Comparison of ENCODE assay signal across 8 cellular contexts in genomic region chr11:72239296-72239848, GRCh38. TPM values are rescaled to one million over a fixed set of nuclear protein-coding genes. Genes with fewer than 3 reads are reported as not detected.
A peak's percentile ranks its signal among the peaks of the same experiment; 100 is the strongest.
DNase-seq lines count a peak whose midpoint lies in the region; ATAC-seq, FAIRE-seq and TF ChIP-seq lines count a peak whose summit lies in the region.

No MANE protein-coding gene starts in this region.

- H3K27ac Mint-ChIP-seq in activated CD4-positive, alpha-beta T cell treated with anti-CD3 and anti-CD28 coated beads for 36 hours: no peak overlapping the region
- no peak overlapping the region for H3K27ac Mint-ChIP-seq in naive B cell

- peaks cover 6 to 24% (median 16%) of the 10 kb centered on the region in 4 experiments; a peak in 6 of 8 replicates for H3K36me3 ChIP-seq in H1 (ENCODE audit: control insufficient read depth in 2 of 4, insufficient read depth in 4 of 4, low read length in 3 of 4)

- H3K23me2 ChIP-seq in H1 (ENCODE audit: low read depth, low read length): peaks cover 13% of the 10 kb centered on the region; the same call in 1 of the 2 replicates

- peaks cover 8 to 11% of the 10 kb centered on the region in 2 experiments for H4K20me1 ChIP-seq in H1 (replicated peaks in 1 of 2; ENCODE audit: control insufficient read depth in 1 of 2, insufficient read depth in 2 of 2, low read length in 2 of 2)

- peak; percentile 2 for ATAC-seq in activated CD4-positive, alpha-beta T cell treated with anti-CD3 and anti-CD28 coated beads for 36 hours
- no peak for ATAC-seq in naive B cell (ENCODE audit: low read depth in 2 of 2)
- no peak for ATAC-seq in HG02678 (IDR thresholded peaks at IDR 0.05; ENCODE audit: unreplicated experiment)

- DNase-seq in activated CD4-positive, alpha-beta T cell treated with anti-CD3 and anti-CD28 coated beads for 36 hours: no peak
- DNase-seq in activated CD4-positive, alpha-beta T cell treated with anti-CD3 and anti-CD28 coated beads for 48 hours: no peak
- DNase-seq in NOMO-1 treated with DMSO at 0.1 percent for 48 hours (lab: John Stamatoyannopoulos, UW; ENCODE audit: unreplicated experiment) (peak; percentile 29), H1 (ENCODE audit: low read depth in 1 of 2, low spot score in 2 of 2) (peak in 1 of 2 experiments; percentile 64), naive B cell (no peak), mesenteric fat pad (ENCODE audit: low spot score) (no peak), inferior parietal cortex (ENCODE audit: extremely low spot score) (no peak)

- intact Hi-C loops in activated CD4-positive, alpha-beta T cell treated with anti-CD3 and anti-CD28 coated beads for 36 hours (cut with DNase I, micrococcal nuclease): no loop called here

- H2BK12ac ChIP-seq in H1 (ENCODE audit: low read depth, low read length): no peak overlapping the region

- no peak overlapping the region for H3K4ac ChIP-seq in H1 (replicated peaks; ENCODE audit: insufficient read length, low read depth, low read length)

- peaks cover 45 to 59% (median 55%) of the 10 kb centered on the region in 4 experiments for H3K27me3 ChIP-seq in H1 (replicated peaks in 1 of 4; ENCODE audit: control insufficient read depth in 3 of 4, extremely low read depth in 1 of 4, insufficient read depth in 3 of 4, low read length in 3 of 4)

- peaks cover 3 to 29% (median 23%) of the 10 kb centered on the region in 4 experiments for H3K4me1 ChIP-seq in H1 (replicated peaks in 1 of 4; ENCODE audit: control insufficient read depth in 3 of 4, insufficient read depth in 4 of 4, low read length in 3 of 4)

- H3K4me1 Mint-ChIP-seq in activated CD4-positive, alpha-beta T cell treated with anti-CD3 and anti-CD28 coated beads for 36 hours: peaks cover 16% of the 10 kb centered on the region
- H3K4me1 Mint-ChIP-seq in naive B cell: peaks cover 39 to 44% (median 39%) of the 10 kb centered on the region in 3 donors

- no peaks in the 10 kb centered on the region for H3K79me1 ChIP-seq in H1 (ENCODE audit: low read depth, low read length)

- CTCF ChIA-PET in activated CD4-positive, alpha-beta T cell treated with anti-CD3 and anti-CD28 coated beads for 36 hours (lab: Charles Lee): interaction anchor here (2.3 kb wide), 1 partner anchor 17 kb away, joined by 8 read pairs; no protein-coding TSS in a partner anchor
- CTCF ChIA-PET in H1 (lab: Charles Lee; ENCODE audit: partially characterized antibody): interaction anchor here (1.2 to 2.4 kb wide), 2 partner anchors 56 to 191 kb away, joined by 7 to 20 read pairs; no protein-coding TSS in a partner anchor

- peak overlapping the region; percentile 27 to 60 (median 38); a peak in 6 of 8 replicates for H3K4me3 ChIP-seq in H1 (ENCODE audit: extremely low read depth in 1 of 4, insufficient read depth in 2 of 4, low read depth in 3 of 4, low read length in 4 of 4)

- no peak for TF ChIP-seq EP300 in H1 (IDR thresholded peaks at IDR 0.05; ENCODE audit: borderline replicate concordance in 1 of 2, low read depth in 2 of 2, low read length in 2 of 2)

- H3K56ac ChIP-seq in H1 (replicated peaks; ENCODE audit: insufficient read length, low read depth, low read length): no peak overlapping the region

- POLR2A ChIA-PET in activated CD4-positive, alpha-beta T cell treated with anti-CD3 and anti-CD28 coated beads for 36 hours (lab: Charles Lee): no interaction called here
- POLR2A ChIA-PET in H1 (lab: Charles Lee; ENCODE audit: partially characterized antibody): interaction anchor here (0.6 to 7.7 kb wide), 4 partner anchors 14 to 232 kb away, joined by 3 to 160 read pairs (median 3); partner anchors contain the start of gene INPPL1

- no peak overlapping the region for H2BK5ac ChIP-seq in H1 (ENCODE audit: low read depth, low read length)

- 0 out of 7 replicates have a peak overlapping the region, but pooled peaks of 1 of the 4 experiments have one; percentile 6 for H3K9ac ChIP-seq in H1 (replicated peaks in 1 of 4; ENCODE audit: extremely low read depth in 1 of 4, low read depth in 3 of 4, low read length in 3 of 4)

- H4K8ac ChIP-seq in H1 (ENCODE audit: extremely low read depth, insufficient read depth, low read length): no peak overlapping the region

- no peaks in the 10 kb centered on the region for H3K9me3 Mint-ChIP-seq in activated CD4-positive, alpha-beta T cell treated with anti-CD3 and anti-CD28 coated beads for 36 hours (ENCODE audit: low read depth)
- H3K9me3 Mint-ChIP-seq in naive B cell: peaks cover 0 to 10% (median 2%) of the 10 kb centered on the region in 7 donors

- no peak for TF ChIP-seq POLR2A in H1 (IDR thresholded peaks at IDR 0.05; ENCODE audit: control extremely low read depth in 1 of 2, low read depth in 2 of 2, low read length in 2 of 2)

- peaks cover 2% of the 10 kb centered on the region for H3K36me3 Mint-ChIP-seq in activated CD4-positive, alpha-beta T cell treated with anti-CD3 and anti-CD28 coated beads for 36 hours (ENCODE audit: low read depth)
- peaks cover 0 to 17% of the 10 kb centered on the region in 2 donors for H3K36me3 Mint-ChIP-seq in naive B cell

- TF ChIP-seq RAD21 in H1 (IDR thresholded peaks at IDR 0.05 in 1 of 2, conservative IDR thresholded peaks at IDR 0.05 in 1 of 2; ENCODE audit: low read depth in 2 of 2, low read length in 2 of 2): no peak

- TF ChIP-seq CTCF in H1 (IDR thresholded peaks at IDR 0.05; ENCODE audit: control extremely low read depth in 1 of 3, insufficient read depth in 1 of 3, low read depth in 1 of 3, low read length in 3 of 3): no peak

- no peak overlapping the region for H3K27ac ChIP-seq in H1 (ENCODE audit: low read depth, low read length)

- H2BK15ac ChIP-seq in H1 (ENCODE audit: low read length): no peak overlapping the region

- WGBS in H1 (ENCODE audit: extremely low coverage in 1 of 2, insufficient coverage in 1 of 2, insufficient read length in 1 of 2, insufficient replicate concordance in 2 of 2, low coverage in 1 of 2, low lambda C conversion rate in 2 of 2, missing lambda C conversion rate in 1 of 2), 2 experiments: 12% methylated on average over 15 of the region's 27 CpGs; no CpG with 5 or more reads in 1 of the 2 experiments

- no peak for FAIRE-seq in H1 (lab: Jason Lieb, UNC)

- no peak overlapping the region for H4K5ac ChIP-seq in H1 (ENCODE audit: insufficient read length, low read depth, low read length)

- no peak overlapping the region for H2AFZ ChIP-seq in H1 (ENCODE audit: low read length)

- H3K9me3 ChIP-seq in H1 (ENCODE audit: insufficient read depth in 2 of 2, low read depth in 1 of 2, low read length in 1 of 2): no peaks in the 10 kb centered on the region; a peak in 1 of 4 replicates

- H3K23ac ChIP-seq in H1 (ENCODE audit: insufficient read length): no peak overlapping the region

- no peak overlapping the region for H3K4me3 Mint-ChIP-seq in activated CD4-positive, alpha-beta T cell treated with anti-CD3 and anti-CD28 coated beads for 36 hours
- H3K4me3 Mint-ChIP-seq in naive B cell: peak overlapping the region in 6 of 8 donors; percentile 45 to 88 (median 74)

- H2AK5ac ChIP-seq in H1 (ENCODE audit: low read depth, low read length): no peak overlapping the region

- H2BK120ac ChIP-seq in H1 (replicated peaks; ENCODE audit: low read depth, low read length): no peak overlapping the region

- H2BK20ac ChIP-seq in H1 (ENCODE audit: low read length): no peak overlapping the region

- peak overlapping the region; percentile 71 for H3K18ac ChIP-seq in H1 (ENCODE audit: extremely low read depth, low read length)

- H3K14ac ChIP-seq in H1 (ENCODE audit: insufficient read length): no peak overlapping the region

- H3K79me2 ChIP-seq in H1 (ENCODE audit: control insufficient read depth in 1 of 2, insufficient read depth in 2 of 2, low read length in 2 of 2): no peaks in the 10 kb centered on the region

- H3K4me2 ChIP-seq in H1 (ENCODE audit: insufficient read depth in 1 of 2, low read depth in 2 of 2, low read length in 2 of 2): peak overlapping the region; percentile 87 to 90

- H4K91ac ChIP-seq in H1 (replicated peaks; ENCODE audit: insufficient read length, low read length): no peak overlapping the region

- peaks cover 37% of the 10 kb centered on the region for H3K27me3 Mint-ChIP-seq in activated CD4-positive, alpha-beta T cell treated with anti-CD3 and anti-CD28 coated beads for 36 hours
- peaks cover 30 to 46% (median 45%) of the 10 kb centered on the region in 3 donors for H3K27me3 Mint-ChIP-seq in naive B cell

RNA-seq across cellular contexts. Expression of gene PHOX2A, which starts 4.6 kb away (rescaled TPM):
- total RNA-seq in activated CD4-positive, alpha-beta T cell treated with anti-CD3 and anti-CD28 coated beads for 36 hours: not detected
- total RNA-seq in H1 (2021; fragmentation: NEBNext Ultra II Directional; extraction: Animal tissue kit (Norgen Biotek cat#: 25700)): 0.19 TPM in 1 of 2 replicates, not detected in the other
- polyA plus RNA-seq in H1 (2011; rRNA removed): 0.67 and 0.94 TPM in 2 replicates
- polyA plus RNA-seq in H1 (2011; cell fraction: cytosol; rRNA removed): 0.21 TPM
- polyA plus RNA-seq in H1 (2011; cell fraction: nucleus; rRNA removed): 0.43 TPM
- 0.36 to 0.66 TPM (median 0.64 TPM) in 3 of 4 replicates, not detected in the other for polyA plus RNA-seq in H1 (2012, experiment 1 of 2)
- 0.46 TPM for polyA plus RNA-seq in H1 (2012, experiment 2 of 2)
- 0.12 TPM for polyA plus RNA-seq in H1 (2013, experiment 1 of 2)
- 0.06 TPM for polyA plus RNA-seq in H1 (2013, experiment 2 of 2)
- polyA minus RNA-seq in H1 (2011; rRNA and poly(A)+ RNA removed): 1.0 TPM in 1 of 2 replicates, not detected in the other
- not detected for polyA minus RNA-seq in H1 (2011; cell fraction: cytosol; rRNA and poly(A)+ RNA removed)
- polyA minus RNA-seq in H1 (2011; cell fraction: nucleus; rRNA and poly(A)+ RNA removed): 0.80 TPM
- not detected for polyA plus RNA-seq in naive B cell (ENCODE audit: low read depth in 6 of 6)
- total RNA-seq in mesenteric fat pad: not detected

RNA-seq across cellular contexts. Expression of gene INPPL1, which starts 14.8 kb away (rescaled TPM):
- total RNA-seq in activated CD4-positive, alpha-beta T cell treated with anti-CD3 and anti-CD28 coated beads for 36 hours: 10 to 100 TPM; 68.5 to 71.3 TPM
- 79.1 and 79.5 TPM in 2 replicates for total RNA-seq in H1 (2021; fragmentation: NEBNext Ultra II Directional; extraction: Animal tissue kit (Norgen Biotek cat#: 25700))
- 54.5 and 91.4 TPM in 2 replicates for polyA plus RNA-seq in H1 (2011; rRNA removed)
- 56.9 TPM for polyA plus RNA-seq in H1 (2011; cell fraction: cytosol; rRNA removed)
- polyA plus RNA-seq in H1 (2011; cell fraction: nucleus; rRNA removed): 457 TPM
- 66.1 to 85.4 TPM (median 76.6 TPM) in 4 replicates for polyA plus RNA-seq in H1 (2012, experiment 1 of 2)
- polyA plus RNA-seq in H1 (2012, experiment 2 of 2): 45.7 TPM
- polyA plus RNA-seq in H1 (2013, experiment 1 of 2): 40.8 TPM
- 35.4 TPM for polyA plus RNA-seq in H1 (2013, experiment 2 of 2)
- polyA minus RNA-seq in H1 (2011; rRNA and poly(A)+ RNA removed): 97.0 and 112 TPM in 2 replicates
- polyA minus RNA-seq in H1 (2011; cell fraction: cytosol; rRNA and poly(A)+ RNA removed): 77.8 TPM
- polyA minus RNA-seq in H1 (2011; cell fraction: nucleus; rRNA and poly(A)+ RNA removed): 191 TPM
- 10 to 100 TPM in 1 of 6 donors, 1 to 10 TPM in 5; 4.8 to 13.1 (median 7.7) TPM for polyA plus RNA-seq in naive B cell (ENCODE audit: low read depth in 6 of 6)
- total RNA-seq in mesenteric fat pad: 107 TPM

RNA-seq across cellular contexts. Expression of gene FOLR2, which starts 22.8 kb away (rescaled TPM):
- not detected for total RNA-seq in activated CD4-positive, alpha-beta T cell treated with anti-CD3 and anti-CD28 coated beads for 36 hours
- total RNA-seq in H1 (2021; fragmentation: NEBNext Ultra II Directional; extraction: Animal tissue kit (Norgen Biotek cat#: 25700)): not detected in 2 replicates
- polyA plus RNA-seq in H1 (2011; rRNA removed): not detected in 2 replicates
- polyA plus RNA-seq in H1 (2011; cell fraction: cytosol; rRNA removed): not detected
- not detected for polyA plus RNA-seq in H1 (2011; cell fraction: nucleus; rRNA removed)
- not detected in 4 replicates for polyA plus RNA-seq in H1 (2012, experiment 1 of 2)
- not detected for polyA plus RNA-seq in H1 (2012, experiment 2 of 2)
- polyA plus RNA-seq in H1 (2013, experiment 1 of 2): not detected
- polyA plus RNA-seq in H1 (2013, experiment 2 of 2): not detected
- not detected in 2 replicates for polyA minus RNA-seq in H1 (2011; rRNA and poly(A)+ RNA removed)
- polyA minus RNA-seq in H1 (2011; cell fraction: cytosol; rRNA and poly(A)+ RNA removed): not detected
- not detected for polyA minus RNA-seq in H1 (2011; cell fraction: nucleus; rRNA and poly(A)+ RNA removed)
- polyA plus RNA-seq in naive B cell (ENCODE audit: low read depth in 6 of 6): 1 to 10 TPM in 2 of 6 donors, under 1 TPM in 2, not detected in 2; 0.70 to 1.6 (median 1.2) TPM
- total RNA-seq in mesenteric fat pad: 77.3 TPM

RNA-seq across cellular contexts. Expression of gene FOLR1, which starts 47.4 kb away (rescaled TPM):
- not detected for total RNA-seq in activated CD4-positive, alpha-beta T cell treated with anti-CD3 and anti-CD28 coated beads for 36 hours
- 0.55 TPM in 1 of 2 replicates, not detected in the other for total RNA-seq in H1 (2021; fragmentation: NEBNext Ultra II Directional; extraction: Animal tissue kit (Norgen Biotek cat#: 25700))
- polyA plus RNA-seq in H1 (2011; rRNA removed): 1.3 and 1.9 TPM in 2 replicates
- polyA plus RNA-seq in H1 (2011; cell fraction: cytosol; rRNA removed): 1.7 TPM
- polyA plus RNA-seq in H1 (2011; cell fraction: nucleus; rRNA removed): 0.77 TPM
- 0.82 to 1.1 TPM (median 0.85 TPM) in 4 replicates for polyA plus RNA-seq in H1 (2012, experiment 1 of 2)
- polyA plus RNA-seq in H1 (2012, experiment 2 of 2): 1.0 TPM
- 0.75 TPM for polyA plus RNA-seq in H1 (2013, experiment 1 of 2)
- polyA plus RNA-seq in H1 (2013, experiment 2 of 2): 0.79 TPM
- polyA minus RNA-seq in H1 (2011; rRNA and poly(A)+ RNA removed): 0.22 and 0.66 TPM in 2 replicates
- polyA minus RNA-seq in H1 (2011; cell fraction: cytosol; rRNA and poly(A)+ RNA removed): 2.8 TPM
- 1.6 TPM for polyA minus RNA-seq in H1 (2011; cell fraction: nucleus; rRNA and poly(A)+ RNA removed)
- polyA plus RNA-seq in naive B cell (ENCODE audit: low read depth in 6 of 6): not detected
- total RNA-seq in mesenteric fat pad: 0.32 TPM

Comparison
In these comparisons a context has a peak if more than half of its experiments do, and no peak if none do; other contexts are left out.
1. RNA of gene FOLR2, which starts 22.8 kb away (total RNA-seq): 77.3 TPM in mesenteric fat pad (single experiment); not detected in activated CD4-positive, alpha-beta T cell treated with anti-CD3 and anti-CD28 coated beads for 36 hours and not detected in H1; every median in the first group is over 10 times any median in the second.